Comparison of ENCODE assay signal across 12 cellular contexts in the genomic region with DNA sequence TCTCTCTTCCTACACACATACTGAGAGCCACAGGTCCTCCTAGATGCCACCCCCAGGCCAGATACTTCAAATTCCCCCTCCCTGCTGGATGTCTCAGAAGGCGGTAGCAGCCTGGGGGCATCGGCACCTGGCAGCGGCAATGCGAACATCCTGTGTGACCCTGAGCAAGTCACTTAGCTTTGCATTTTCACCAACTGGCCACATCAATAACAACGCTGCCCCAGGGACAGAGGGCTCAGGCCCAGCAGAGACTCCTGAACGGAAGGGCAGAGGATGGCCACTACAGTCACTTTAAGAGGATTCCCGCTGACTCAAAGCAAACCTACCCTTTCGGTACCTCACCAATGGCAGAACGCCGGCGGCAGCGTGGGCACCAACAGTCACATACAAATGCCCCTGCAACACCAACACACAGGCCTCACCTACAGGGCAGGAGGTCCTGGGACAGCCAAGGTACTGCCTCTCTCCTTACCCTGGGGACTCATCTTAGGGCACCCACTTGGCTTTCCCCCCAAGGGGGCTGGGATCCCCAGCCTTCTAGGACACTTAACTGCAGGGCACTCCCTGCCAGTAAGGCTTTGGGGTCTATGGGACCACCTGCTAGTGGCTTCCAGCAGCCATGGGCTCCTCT. TPM values are rescaled to one million over a fixed set of nuclear protein-coding genes. Genes with fewer than 3 reads are reported as not detected.
A peak's percentile ranks its signal among the peaks of the same experiment; 100 is the strongest.
DNase-seq lines count a peak whose midpoint lies in the region; ATAC-seq and TF ChIP-seq lines count a peak whose summit lies in the region.
"Had no signal": no experiment of that assay in that cellular context is flagged by ENCODE, and none has a peak within 500 bp of the region (broad histone marks: within the 10 kb centered on the region; RNA-seq: fewer than 3 reads in every experiment).

No MANE protein-coding gene starts in this region.

- no peak overlapping the region for H3K4me3 ChIP-seq in CD8-positive, alpha-beta T cell (ENCODE audit: low read depth, low read length)
- H3K4me3 ChIP-seq in right atrium auricular region: peak overlapping the region; percentile 33 to 55
- H3K4me3 ChIP-seq: SJSA1 had no signal

- peaks cover 11% of the 10 kb centered on the region for H3K4me1 ChIP-seq in CD8-positive, alpha-beta T cell (ENCODE audit: insufficient read depth, low read length)
- peaks cover 0 to 18% of the 10 kb centered on the region in 2 donors for H3K4me1 ChIP-seq in right atrium auricular region
- H3K4me1 ChIP-seq: SJSA1, uterus had no signal

- H3K9me3 Mint-ChIP-seq in CD8-positive, alpha-beta T cell: no peaks in the 10 kb centered on the region

- POLR2A ChIA-PET in CD8-positive, alpha-beta T cell (lab: Charles Lee): no interaction called here

- no peaks in the 10 kb centered on the region for H3K36me3 Mint-ChIP-seq in CD8-positive, alpha-beta T cell

- peaks cover 13% of the 10 kb centered on the region for H3K4me1 Mint-ChIP-seq in CD8-positive, alpha-beta T cell (ENCODE audit: low read depth)

- peak overlapping the region; percentile 58 for H3K4me3 Mint-ChIP-seq in CD8-positive, alpha-beta T cell

- no peak for DNase-seq in CD8-positive, alpha-beta T cell
- DNase-seq in NCI-H69 (lab: John Stamatoyannopoulos, UW): peak; percentile 61
- no peak for DNase-seq in right atrium auricular region (ENCODE audit: low spot score)
- peak; percentile 79 for DNase-seq in posterior vena cava (ENCODE audit: low spot score)
- no peak for DNase-seq in Kasumi-1 (lab: John Stamatoyannopoulos, UW)
- no peak for DNase-seq in stimulated activated CD4-positive, alpha-beta T cell treated with anti-CD3 and anti-CD28 coated beads, Interleukin-12 subunit alpha, Interleukin-12 subunit beta, amount 100 ng/mL, for 4 hours
- DNase-seq in activated CD4-positive, alpha-beta T cell treated with anti-CD3 and anti-CD28 coated beads, Interleukin-2, amount 50 U/mL, for 48 hours: no peak

- H3K27ac Mint-ChIP-seq in CD8-positive, alpha-beta T cell: no peak overlapping the region

- no peaks in the 10 kb centered on the region for H3K9me3 ChIP-seq in CD8-positive, alpha-beta T cell (ENCODE audit: low read length)
- H3K9me3 ChIP-seq in right atrium auricular region: no peaks in the 10 kb centered on the region
- H3K9me3 ChIP-seq: SJSA1, uterus had no signal

- no peak for ATAC-seq in CD8-positive, alpha-beta T cell
- ATAC-seq in HG03521 (IDR thresholded peaks at IDR 0.05; ENCODE audit: unreplicated experiment): no peak

- no peak overlapping the region for H3K27ac ChIP-seq in CD8-positive, alpha-beta T cell (ENCODE audit: low read depth, low read length)
- H3K27ac ChIP-seq in right atrium auricular region: no peak overlapping the region
- H3K27ac ChIP-seq: SJSA1, uterus had no signal

- intact Hi-C loops in CD8-positive, alpha-beta T cell (cut with DNase I, micrococcal nuclease): loop anchor here in 1 of 2 experiments (10.0 kb wide), 1 partner anchor 257 kb away; no protein-coding TSS in a partner anchor
- intact Hi-C loops in posterior vena cava (cut with DNase I): loop anchor here in 1 of 2 donors (5.0 kb wide), 1 partner anchor 35 kb away; no protein-coding TSS in a partner anchor

- no peak for TF ChIP-seq CTCF in CD8-positive, alpha-beta T cell (IDR thresholded peaks at IDR 0.05)
- no peak for TF ChIP-seq CTCF in right atrium auricular region (IDR thresholded peaks at IDR 0.05)

- CTCF ChIA-PET in CD8-positive, alpha-beta T cell (lab: Charles Lee): interaction anchor here (1.5 to 2.4 kb wide), 2 partner anchors 9 to 68 kb away, joined by 4 to 6 read pairs; no protein-coding TSS in a partner anchor

- H3K36me3 ChIP-seq in CD8-positive, alpha-beta T cell (ENCODE audit: insufficient read depth, low read length): no peaks in the 10 kb centered on the region
- H3K36me3 ChIP-seq in right atrium auricular region: no peaks in the 10 kb centered on the region
- H3K36me3 ChIP-seq: SJSA1, uterus had no signal

- H3K27me3 Mint-ChIP-seq in CD8-positive, alpha-beta T cell (ENCODE audit: low read depth): peaks cover 52% of the 10 kb centered on the region

- H3K27me3 ChIP-seq in CD8-positive, alpha-beta T cell (ENCODE audit: insufficient read depth, low read length): peaks cover 4% of the 10 kb centered on the region
- no peaks in the 10 kb centered on the region for H3K27me3 ChIP-seq in right atrium auricular region

RNA-seq across cellular contexts. Expression of gene LMO1, which starts 1.6 kb away (rescaled TPM):
- total RNA-seq in CD8-positive, alpha-beta T cell: not detected
- not detected for total RNA-seq in right atrium auricular region
- total RNA-seq in posterior vena cava: under 1 TPM in 1 of 2 donors, not detected in 1; 0.38 TPM
- total RNA-seq: Daoy, LHCN-M2, SJSA1, uterus had no signal

Comparison
In these comparisons a context has a peak if more than half of its experiments do, and no peak if none do; other contexts are left out.
1. DNase-seq: peak in NCI-H69 (single experiment) and posterior vena cava (single experiment); none in CD8-positive, alpha-beta T cell (0 of 7), right atrium auricular region (single experiment), Kasumi-1 (0 of 2), stimulated activated CD4-positive, alpha-beta T cell treated with anti-CD3 and anti-CD28 coated beads, Interleukin-12 subunit alpha, Interleukin-12 subunit beta, amount 100 ng/mL, for 4 hours (single experiment) and activated CD4-positive, alpha-beta T cell treated with anti-CD3 and anti-CD28 coated beads, Interleukin-2, amount 50 U/mL, for 48 hours (0 of 2).